ENCODE assay signal across 2 cellular contexts in genomic region chr22:32197553-32198226, GRCh38. TPM values are rescaled to one million over a fixed set of nuclear protein-coding genes. Genes with fewer than 3 reads are reported as not detected.
"Had no signal": no experiment of that assay in that cellular context is flagged by ENCODE, and none has a peak within 500 bp of the region (broad histone marks: within the 10 kb centered on the region; RNA-seq: fewer than 3 reads in every experiment).

No MANE protein-coding gene starts in this region.

RNA-seq across cellular contexts. Expression of gene RFPL2, which starts 7.2 kb away (rescaled TPM):
- total RNA-seq: GM12878 had no signal
- polyA plus RNA-seq: GM12878 had no signal

RNA-seq across cellular contexts. Expression of gene C22orf42, which starts 38.6 kb away (rescaled TPM):
- total RNA-seq: G401, GM12878 had no signal
- polyA plus RNA-seq: GM12878 had no signal

RNA-seq across cellular contexts. Expression of gene SLC5A4, which starts 57.5 kb away (rescaled TPM):
- total RNA-seq: G401, GM12878 had no signal
- polyA plus RNA-seq: GM12878 had no signal
